Comparison of ENCODE assay signal across 25 cellular contexts in genomic region chr21:27219068-27219467, GRCh38.
A peak's percentile ranks its signal among the peaks of the same experiment; 100 is the strongest.
DNase-seq lines count a peak whose midpoint lies in the region; ATAC-seq, FAIRE-seq and TF ChIP-seq lines count a peak whose summit lies in the region.
"Had no signal": no experiment of that assay in that cellular context is flagged by ENCODE, and none has a peak within 500 bp of the region (broad histone marks: within the 10 kb centered on the region; RNA-seq: fewer than 3 reads in every experiment).

No MANE protein-coding gene starts in this region.

- TF ChIP-seq CTCF in HepG2 (CRISPR knock-in tag; IDR thresholded peaks at IDR 0.05) = no peak

- H3K36me3 Mint-ChIP-seq in activated T-helper 17 cell treated with anti-CD3 and anti-CD28 coated beads, Interleukin-2, amount 50 U/mL, for 72 hours (ENCODE audit: low read depth) = no peaks in the 10 kb centered on the region
- H3K36me3 Mint-ChIP-seq: memory B cell; stimulated activated memory B cell treated with anti-CD40 and anti-IgM and Interleukin-4, amounts not matched to agents 10 μg/mL and 1 μg/mL and 100 μg/mL, for 72 hours had no signal

- H3K9me3 Mint-ChIP-seq in activated T-helper 17 cell treated with anti-CD3 and anti-CD28 coated beads, Interleukin-2, amount 50 U/mL, for 72 hours = peaks cover 16% of the 10 kb centered on the region
- H3K9me3 Mint-ChIP-seq: activated B cell treated with CpG ODN at 0.5 μM for 24 hours had no signal

- no peaks in the 10 kb centered on the region for H3K4me1 ChIP-seq in HepG2 (ENCODE audit: insufficient read depth, low read length)
- H3K4me1 ChIP-seq: BLaER1, colonic mucosa, heart right ventricle, tibial artery had no signal

- BruUV-seq in HepG2 (replicated peaks; lab: Mats Ljungman, UMichigan) = no TSS peak

- H3K27ac ChIP-seq in epithelial cell of prostate (no peak overlapping the region), HepG2 (ENCODE audit: extremely low read length, insufficient read depth, low read length) (no peak overlapping the region)
- H3K27ac ChIP-seq: BLaER1, colonic mucosa, heart right ventricle, tibial artery had no signal

- peaks cover 94% of the 10 kb centered on the region for H3K9me3 ChIP-seq in HepG2 (ENCODE audit: low read length)
- H3K9me3 ChIP-seq: BLaER1, colonic mucosa, heart right ventricle, tibial artery had no signal

- no peak for TF ChIP-seq POLR2A in HepG2 (IDR thresholded peaks at IDR 0.05; ENCODE audit: insufficient read depth in 1 of 2, low read depth in 2 of 2, low read length in 2 of 2)

- H3K27me3 Mint-ChIP-seq in activated T-helper 17 cell treated with anti-CD3 and anti-CD28 coated beads, Interleukin-2, amount 50 U/mL, for 72 hours = no peaks in the 10 kb centered on the region
- H3K27me3 Mint-ChIP-seq: activated B cell treated with CpG ODN at 0.5 μM for 24 hours; memory B cell; natural killer cell treated with Interleukin-12 subunit alpha and Interleukin-12 subunit beta and Interleukin-15 and Interleukin-18, amount 100 ng/mL, for 72 hours; stimulated activated memory B cell treated with anti-CD40 and anti-IgM and Interleukin-4, amounts not matched to agents 10 μg/mL and 1 μg/mL and 100 μg/mL, for 72 hours; T-helper 17 cell had no signal

- H3K27ac Mint-ChIP-seq in activated T-helper 17 cell treated with anti-CD3 and anti-CD28 coated beads, Interleukin-2, amount 50 U/mL, for 72 hours = no peak overlapping the region
- H3K27ac Mint-ChIP-seq: activated B cell treated with CpG ODN at 0.5 μM for 24 hours; activated T-helper 2 cell treated with anti-CD3 and anti-CD28 coated beads, Interferon-gamma antibody, Interleukin-2, Interleukin-4, amounts not matched to agents 10 μg/mL and 5 μg/mL and 100 μg/mL, durations not matched to agents 14 hours and 24 hours and 36 hours; memory B cell; natural killer cell treated with Interleukin-12 subunit alpha and Interleukin-12 subunit beta and Interleukin-15 and Interleukin-18, amount 100 ng/mL, for 72 hours; stimulated activated memory B cell treated with anti-CD40 and anti-IgM and Interleukin-4, amounts not matched to agents 10 μg/mL and 1 μg/mL and 100 μg/mL, for 72 hours; T-helper 17 cell had no signal

- no peaks in the 10 kb centered on the region for H3K36me3 ChIP-seq in HepG2 (replicated peaks in 1 of 2; ENCODE audit: control insufficient read depth in 1 of 2, insufficient read depth in 2 of 2, low read length in 2 of 2)
- H3K36me3 ChIP-seq: BLaER1, colonic mucosa, heart right ventricle, tibial artery had no signal

- intact Hi-C loops in HepG2 (cut with micrococcal nuclease; ENCODE audit: unreplicated experiment) = no loop called here

- no peak overlapping the region for H3K4me2 ChIP-seq in HepG2 (ENCODE audit: low read depth, low read length)
- H3K4me2 ChIP-seq: BLaER1 had no signal

- no peak for FAIRE-seq in HepG2 (lab: Jason Lieb, UNC)
- FAIRE-seq: GM18507, GM19239, keratinocyte had no signal

- POLR2A ChIA-PET in HepG2 (lab: Yijun Ruan, JAX) = no interaction called here

- no peaks in the 10 kb centered on the region for H3K79me2 ChIP-seq in HepG2 (ENCODE audit: insufficient read depth, low read length)

- no peak overlapping the region for H3K4me3 ChIP-seq in HepG2 (replicated peaks in 1 of 3; ENCODE audit: insufficient read depth in 1 of 3, low read depth in 2 of 3, low read length in 3 of 3)
- H3K4me3 ChIP-seq: BLaER1, colonic mucosa, heart right ventricle, tibial artery had no signal

- 0% methylated on average over 2 of the region's 2 CpGs for WGBS in HepG2 (ENCODE audit: low lambda C conversion rate)

- DNase-seq in EL (peak; percentile 55), M059J (ENCODE audit: low read depth) (peak; percentile 47), epithelial cell of prostate (ENCODE audit: low read depth, low spot score) (peak; percentile 8), renal cortical epithelial cell (ENCODE audit: low read depth) (peak; percentile 12), HepG2 (ENCODE audit: low spot score) (no peak), NCI-H187 (lab: John Stamatoyannopoulos, UW) (no peak), GDM1 (lab: John Stamatoyannopoulos, UW) (no peak)
- DNase-seq: activated B cell treated with CpG ODN at 0.5 μM for 24 hours, amniotic stem cell, colonic mucosa, H7, heart right ventricle, NCI-H1694, NCI-H446 treated with DMSO at 0.1 percent for 48 hours, T-helper 17 cell had no signal

- CTCF ChIA-PET in HepG2 (lab: Yijun Ruan, JAX; ENCODE audit: low intra/inter-chr PET ratio, low total read pairs) = no interaction called here

- no peaks in the 10 kb centered on the region for H4K20me1 ChIP-seq in HepG2 (ENCODE audit: insufficient read depth, low read length)
- H4K20me1 ChIP-seq: BLaER1 had no signal

- H3K27me3 ChIP-seq in HepG2 (ENCODE audit: control insufficient read depth in 1 of 2, insufficient read depth in 2 of 2, low read length in 2 of 2) = no peaks in the 10 kb centered on the region
- H3K27me3 ChIP-seq: BLaER1, colonic mucosa, heart right ventricle, tibial artery had no signal

- no peak overlapping the region for H2AFZ ChIP-seq in HepG2 (ENCODE audit: low read length)

- no peaks in the 10 kb centered on the region for H3K4me1 Mint-ChIP-seq in activated T-helper 17 cell treated with anti-CD3 and anti-CD28 coated beads, Interleukin-2, amount 50 U/mL, for 72 hours
- H3K4me1 Mint-ChIP-seq: activated B cell treated with CpG ODN at 0.5 μM for 24 hours; memory B cell; stimulated activated memory B cell treated with anti-CD40 and anti-IgM and Interleukin-4, amounts not matched to agents 10 μg/mL and 1 μg/mL and 100 μg/mL, for 72 hours; T-helper 17 cell had no signal

- TF ChIP-seq EP300 in HepG2 (IDR thresholded peaks at IDR 0.05; ENCODE audit: low read depth in 2 of 2, low read length in 2 of 2) (no peak), HepG2 (CRISPR knock-in tag; IDR thresholded peaks at IDR 0.05; ENCODE audit: borderline replicate concordance) (no peak)

- no peak overlapping the region for H3K4me3 Mint-ChIP-seq in activated T-helper 17 cell treated with anti-CD3 and anti-CD28 coated beads, Interleukin-2, amount 50 U/mL, for 72 hours
- H3K4me3 Mint-ChIP-seq: activated B cell treated with CpG ODN at 0.5 μM for 24 hours; memory B cell; natural killer cell treated with Interleukin-12 subunit alpha and Interleukin-12 subunit beta and Interleukin-15 and Interleukin-18, amount 100 ng/mL, for 72 hours; stimulated activated memory B cell treated with anti-CD40 and anti-IgM and Interleukin-4, amounts not matched to agents 10 μg/mL and 1 μg/mL and 100 μg/mL, for 72 hours; T-helper 17 cell had no signal

- in situ Hi-C loops in HepG2 (cut with HindIII; ENCODE audit: extremely low pct_ligation_motif_present, low pct_unique_long_range_greater_than_20kb) = no loop called here

- no peak for ATAC-seq in activated T-helper 17 cell treated with anti-CD3 and anti-CD28 coated beads, Interleukin-2, amount 50 U/mL, for 72 hours (replicated peaks)
- ATAC-seq in HepG2 = no peak
- ATAC-seq: natural killer cell treated with Interleukin-12 subunit alpha and Interleukin-12 subunit beta and Interleukin-15 and Interleukin-18, amount 100 ng/mL, for 72 hours; stimulated activated memory B cell treated with anti-CD40 and anti-IgM and Interleukin-4, amounts not matched to agents 10 μg/mL and 1 μg/mL and 100 μg/mL, for 72 hours; T-helper 17 cell had no signal

- TF ChIP-seq RAD21 in HepG2 (CRISPR knock-in tag; IDR thresholded peaks at IDR 0.05) = no peak

- no peak overlapping the region for H3K9ac ChIP-seq in HepG2 (ENCODE audit: insufficient read depth, low read depth, low read length)
- H3K9ac ChIP-seq: BLaER1 had no signal

TF ChIP-seq in HepG2, 621 proteins besides CTCF, POLR2A, EP300 and RAD21:
- TF ChIP-seq FOXO4 (CRISPR knock-in tag; conservative IDR thresholded peaks at IDR 0.05) = no peak
- no peak for TF ChIP-seq ZFY (CRISPR knock-in tag; IDR thresholded peaks at IDR 0.05)
- no peak for TF ChIP-seq ZNF598 (CRISPR knock-in tag; IDR thresholded peaks at IDR 0.05; ENCODE audit: borderline replicate concordance)
- TF ChIP-seq BATF2 (CRISPR knock-in tag; IDR thresholded peaks at IDR 0.05) = no peak

Comparison
In these comparisons a context has a peak if more than half of its experiments do, and no peak if none do; other contexts are left out.
1. DNase-seq: peak in EL (single experiment), M059J (single experiment), epithelial cell of prostate (single experiment) and renal cortical epithelial cell (single experiment); none in HepG2 (single experiment), NCI-H187 (0 of 2) and GDM1 (single experiment).